Comparison of ENCODE assay signal across 8 cellular contexts in genomic region chr16:2428051-2428786, GRCh38. TPM values are rescaled to one million over a fixed set of nuclear protein-coding genes. Genes with fewer than 3 reads are reported as not detected.
DNase-seq lines count a peak whose midpoint lies in the region; ATAC-seq, FAIRE-seq and TF ChIP-seq lines count a peak whose summit lies in the region.

No MANE protein-coding gene starts in this region.

- H3K36me3 Mint-ChIP-seq in CD4-positive, alpha-beta T cell (ENCODE audit: low read depth), result peaks cover 7% of the 10 kb centered on the region
- no peaks in the 10 kb centered on the region for H3K36me3 Mint-ChIP-seq in astrocyte (ENCODE audit: low read depth, unreplicated experiment)
- H3K36me3 Mint-ChIP-seq in stimulated activated effector memory CD8-positive, alpha-beta T cell treated with anti-CD3 and anti-CD28 coated beads, Interleukin-12 subunit alpha, Interleukin-12 subunit beta, amount 100 ng/mL, for 72 hours, result peaks cover 35% of the 10 kb centered on the region

- no peak for TF ChIP-seq POLR2A in NB4 (IDR thresholded peaks at IDR 0.05; ENCODE audit: extremely low read depth, insufficient read length)

- FAIRE-seq in astrocyte (lab: Jason Lieb, UNC), result no peak

- DNase-seq in CD4-positive, alpha-beta T cell, result no peak
- DNase-seq in NB4 (ENCODE audit: low read depth), result peak; percentile 47
- no peak for DNase-seq in astrocyte (ENCODE audit: low read depth)
- peak; percentile 15 for DNase-seq in inferior parietal cortex (ENCODE audit: extremely low spot score)
- DNase-seq in stimulated activated effector memory CD8-positive, alpha-beta T cell treated with anti-CD3 and anti-CD28 coated beads, Interleukin-12 subunit alpha, Interleukin-12 subunit beta, amount 100 ng/mL, for 72 hours (ENCODE audit: low spot score in 2 of 2), result peak in 1 of 2 donors; percentile 26

- H3K4me1 Mint-ChIP-seq in CD4-positive, alpha-beta T cell (ENCODE audit: low read depth), result peaks cover 25% of the 10 kb centered on the region
- H3K4me1 Mint-ChIP-seq in astrocyte (ENCODE audit: low read depth, unreplicated experiment), result peaks cover 6% of the 10 kb centered on the region
- H3K4me1 Mint-ChIP-seq in stimulated activated effector memory CD8-positive, alpha-beta T cell treated with anti-CD3 and anti-CD28 coated beads, Interleukin-12 subunit alpha, Interleukin-12 subunit beta, amount 100 ng/mL, for 72 hours, result peaks cover 28% of the 10 kb centered on the region

- H3K4me1 ChIP-seq in astrocyte (ENCODE audit: insufficient read depth, low read length), result peaks cover 11% of the 10 kb centered on the region

- H3K27ac Mint-ChIP-seq in CD4-positive, alpha-beta T cell, result peak overlapping the region; percentile 54
- no peak overlapping the region for H3K27ac Mint-ChIP-seq in astrocyte (ENCODE audit: unreplicated experiment)
- peak overlapping the region; percentile 92 for H3K27ac Mint-ChIP-seq in stimulated activated effector memory CD8-positive, alpha-beta T cell treated with anti-CD3 and anti-CD28 coated beads, Interleukin-12 subunit alpha, Interleukin-12 subunit beta, amount 100 ng/mL, for 72 hours

- intact Hi-C loops in CD4-positive, alpha-beta T cell (cut with DNase I, micrococcal nuclease), result loop anchor here in 1 of 2 experiments (2.0 to 5.0 kb wide), 4 partner anchors 33 to 231 kb away; partner anchors contain the start of genes CASKIN1, CEMP1 and TEDC2

- H3K9ac ChIP-seq in astrocyte (ENCODE audit: low read length), result peak overlapping the region; percentile 86

- CTCF ChIA-PET in CD4-positive, alpha-beta T cell (lab: Charles Lee), result no interaction called here

- H3K27me3 Mint-ChIP-seq in CD4-positive, alpha-beta T cell, result no peaks in the 10 kb centered on the region
- peaks cover 20% of the 10 kb centered on the region for H3K27me3 Mint-ChIP-seq in astrocyte (ENCODE audit: low read depth, unreplicated experiment)

- peak overlapping the region; percentile 93 for H3K4me2 ChIP-seq in astrocyte (ENCODE audit: low read length)

- no peaks in the 10 kb centered on the region for H3K9me3 ChIP-seq in CD4-positive, alpha-beta T cell (ENCODE audit: control insufficient read depth, low read length)
- H3K9me3 ChIP-seq in astrocyte (ENCODE audit: insufficient read depth, low read depth, low read length), result no peaks in the 10 kb centered on the region

- no peak for TF ChIP-seq CTCF in CD4-positive, alpha-beta T cell (IDR thresholded peaks at IDR 0.05)
- TF ChIP-seq CTCF in NB4 (IDR thresholded peaks at IDR 0.05; ENCODE audit: low read depth, low read length) (no peak), astrocyte (IDR thresholded peaks at IDR 0.05; ENCODE audit: insufficient read depth, low read depth, low read length) (no peak)

- H3K79me2 ChIP-seq in astrocyte (ENCODE audit: insufficient read depth, low read length), result peaks cover 39% of the 10 kb centered on the region

- no peak for ATAC-seq in CD4-positive, alpha-beta T cell (ENCODE audit: poor library complexity)
- ATAC-seq in GM19324 (IDR thresholded peaks at IDR 0.05; ENCODE audit: low FRiP score, unreplicated experiment) (peak; percentile 5), HG02678 (IDR thresholded peaks at IDR 0.05; ENCODE audit: unreplicated experiment) (no peak), HG03565 (IDR thresholded peaks at IDR 0.05; ENCODE audit: unreplicated experiment) (no peak)
- no peak for ATAC-seq in stimulated activated effector memory CD8-positive, alpha-beta T cell treated with anti-CD3 and anti-CD28 coated beads, Interleukin-12 subunit alpha, Interleukin-12 subunit beta, amount 100 ng/mL, for 72 hours

- H2AFZ ChIP-seq in astrocyte (ENCODE audit: low read depth, low read length), result peak overlapping the region; percentile 100

- H3K4me3 ChIP-seq in NB4 (ENCODE audit: low read depth, low read length) (peak overlapping the region; percentile 54), astrocyte (ENCODE audit: insufficient read depth, low read depth, low read length) (peak overlapping the region; percentile 70)

- peaks cover 15% of the 10 kb centered on the region for H4K20me1 ChIP-seq in astrocyte (ENCODE audit: insufficient read depth, low read length)

- no peaks in the 10 kb centered on the region for H3K9me3 Mint-ChIP-seq in CD4-positive, alpha-beta T cell
- no peaks in the 10 kb centered on the region for H3K9me3 Mint-ChIP-seq in astrocyte (ENCODE audit: unreplicated experiment)
- H3K9me3 Mint-ChIP-seq in stimulated activated effector memory CD8-positive, alpha-beta T cell treated with anti-CD3 and anti-CD28 coated beads, Interleukin-12 subunit alpha, Interleukin-12 subunit beta, amount 100 ng/mL, for 72 hours, result no peaks in the 10 kb centered on the region

- no peak overlapping the region for H3K27ac ChIP-seq in CD4-positive, alpha-beta T cell (ENCODE audit: low read depth, low read length)
- H3K27ac ChIP-seq in astrocyte (ENCODE audit: low read depth, low read length), result peak overlapping the region; percentile 68

- H3K4me3 Mint-ChIP-seq in CD4-positive, alpha-beta T cell, result peak overlapping the region; percentile 91
- H3K4me3 Mint-ChIP-seq in astrocyte (ENCODE audit: unreplicated experiment), result peak overlapping the region; percentile 82
- peak overlapping the region; percentile 83 for H3K4me3 Mint-ChIP-seq in stimulated activated effector memory CD8-positive, alpha-beta T cell treated with anti-CD3 and anti-CD28 coated beads, Interleukin-12 subunit alpha, Interleukin-12 subunit beta, amount 100 ng/mL, for 72 hours

- H3K36me3 ChIP-seq in astrocyte (ENCODE audit: insufficient read depth, low read length), result peaks cover 6% of the 10 kb centered on the region

- POLR2A ChIA-PET in CD4-positive, alpha-beta T cell (lab: Charles Lee), result interaction anchor here (1.7 to 1.9 kb wide), 2 partner anchors 13 to 92 kb away, joined by 4 to 6 read pairs; partner anchors contain the start of gene AMDHD2

- H3K27me3 ChIP-seq in CD4-positive, alpha-beta T cell (ENCODE audit: control insufficient read depth, insufficient read depth, low read length), result no peaks in the 10 kb centered on the region
- H3K27me3 ChIP-seq in astrocyte (ENCODE audit: insufficient read depth, low read length), result no peaks in the 10 kb centered on the region

RNA-seq across cellular contexts. Expression of gene CCNF, which starts 1.0 kb away (rescaled TPM):
- 1 to 10 TPM in 1 of 2 experiments, under 1 TPM in 1; 0.81 to 1.3 TPM for total RNA-seq in CD4-positive, alpha-beta T cell
- total RNA-seq in astrocyte, result 5.5 and 6.4 TPM in 2 replicates

RNA-seq across cellular contexts. Expression of gene TEDC2, which starts 31.7 kb away (rescaled TPM):
- total RNA-seq in CD4-positive, alpha-beta T cell, result under 1 TPM; 0.17 to 0.27 TPM
- 5.8 and 6.0 TPM in 2 replicates for total RNA-seq in astrocyte

RNA-seq across cellular contexts. Expression of gene NTN3, which starts 42.9 kb away (rescaled TPM):
- total RNA-seq in CD4-positive, alpha-beta T cell, result not detected
- total RNA-seq in astrocyte, result 1.1 and 1.3 TPM in 2 replicates

RNA-seq across cellular contexts. Expression of gene TBC1D24, which starts 46.7 kb away (rescaled TPM):
- total RNA-seq in CD4-positive, alpha-beta T cell, result 1 to 10 TPM; 1.2 to 2.1 TPM
- 12.8 and 13.4 TPM in 2 replicates for total RNA-seq in astrocyte

Comparison
In these comparisons a context has a peak if more than half of its experiments do, and no peak if none do; other contexts are left out.
1. DNase-seq: peak in NB4 (single experiment) and inferior parietal cortex (single experiment); none in CD4-positive, alpha-beta T cell (0 of 10) and astrocyte (single experiment).
2. Peak in every context shown above with its lines, with median percentiles within 50 percentile points of each other: H3K4me3 Mint-ChIP-seq.